ENCODE assay signal across 12 cellular contexts in the genomic region with DNA sequence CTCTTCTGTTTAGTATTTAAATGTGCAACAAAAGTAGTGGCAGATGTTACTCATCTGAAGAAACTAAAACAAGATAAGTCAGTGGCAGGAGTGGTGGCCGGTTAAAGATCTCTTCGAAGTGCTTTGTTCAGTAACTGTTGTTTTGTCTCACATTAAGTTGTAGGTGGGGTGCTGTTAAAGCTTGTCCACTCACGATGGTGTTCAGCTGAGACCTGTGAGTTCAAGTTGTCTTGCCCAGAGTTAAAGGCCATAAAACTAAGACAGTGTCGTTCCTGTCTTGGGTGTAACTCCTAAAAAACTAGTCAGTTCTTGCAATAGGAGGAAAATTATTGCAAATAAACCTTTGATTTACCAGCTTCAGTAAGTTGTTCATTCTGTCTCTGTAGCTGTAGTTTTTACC.
DNase-seq lines count a peak whose midpoint lies in the region; ATAC-seq and TF ChIP-seq lines count a peak whose summit lies in the region.
"Had no signal": no experiment of that assay in that cellular context is flagged by ENCODE, and none has a peak within 500 bp of the region (broad histone marks: within the 10 kb centered on the region; RNA-seq: fewer than 3 reads in every experiment).

No MANE protein-coding gene starts in this region.

- H3K27ac ChIP-seq in ACC112 (ENCODE audit: low read depth, low read length) = no peak overlapping the region

- TF ChIP-seq CTCF in epithelial cell of esophagus (IDR thresholded peaks at IDR 0.05; ENCODE audit: insufficient read depth, low read depth, low read length, missing control alignments) = no peak

- H3K4me1 ChIP-seq in ACC112 (ENCODE audit: control insufficient read depth, insufficient read depth, low read length, unreplicated experiment) (peaks cover 12% of the 10 kb centered on the region), neuron (ENCODE audit: insufficient read depth, low read length) (peaks cover 66% of the 10 kb centered on the region)

- no peaks in the 10 kb centered on the region for H3K27me3 ChIP-seq in ACC112 (ENCODE audit: insufficient read depth, low read length)
- no peaks in the 10 kb centered on the region for H3K27me3 ChIP-seq in neuron (ENCODE audit: insufficient read depth, low read length)

- DNase-seq in NCI-H345 treated with DMSO at 0.1 percent for 48 hours (lab: John Stamatoyannopoulos, UW; ENCODE audit: unreplicated experiment) = peak; percentile 34
- DNase-seq in epithelial cell of esophagus (ENCODE audit: low read depth) = peak; percentile 5
- DNase-seq in activated T-cell treated with anti-CD3 and anti-CD28 coated beads, Interleukin-2, amount 50 U/mL, for 48 hours = no peak
- no peak for DNase-seq in SIG-M5 treated with dmso at 0.1 percent for 504 hours (lab: John Stamatoyannopoulos, UW; ENCODE audit: unreplicated experiment)
- DNase-seq in globus pallidus (ENCODE audit: low spot score) = no peak
- DNase-seq: activated CD4-positive, alpha-beta T cell treated with anti-CD3 and anti-CD28 coated beads for 48 hours; MM.1S; natural killer cell; NK-92 treated with Interleukin-12 subunit alpha and Interleukin-12 subunit beta, amount 100 ng/mL, for 24 hours had no signal

- H3K36me3 ChIP-seq in ACC112 (ENCODE audit: insufficient read depth, low read length) = no peaks in the 10 kb centered on the region
- no peaks in the 10 kb centered on the region for H3K36me3 ChIP-seq in neuron (ENCODE audit: insufficient read depth, low read length)

- ATAC-seq in GM21360 (IDR thresholded peaks at IDR 0.05; ENCODE audit: unreplicated experiment) = no peak
- ATAC-seq: natural killer cell had no signal

- no peaks in the 10 kb centered on the region for H3K9me3 ChIP-seq in neuron (ENCODE audit: low read length)

- no peaks in the 10 kb centered on the region for H3K79me2 ChIP-seq in ACC112 (ENCODE audit: control insufficient read depth, insufficient read depth, low read length, unreplicated experiment)

- H3K4me3 ChIP-seq in ACC112 (ENCODE audit: low read depth, low read length) (no peak overlapping the region), epithelial cell of esophagus (ENCODE audit: low read length) (no peak overlapping the region), neuron (ENCODE audit: low read length) (peak overlapping the region; percentile 57)

- H2AFZ ChIP-seq in ACC112 (ENCODE audit: low read length, unreplicated experiment) (peak overlapping the region; percentile 47), neuron (ENCODE audit: low read depth, low read length) (peak overlapping the region; percentile 39)

Comparison
In these comparisons a context has a peak if more than half of its experiments do, and no peak if none do; other contexts are left out.
1. DNase-seq: peak in NCI-H345 treated with DMSO at 0.1 percent for 48 hours (single experiment) and epithelial cell of esophagus (single experiment); none in activated T-cell treated with anti-CD3 and anti-CD28 coated beads, Interleukin-2, amount 50 U/mL, for 48 hours (0 of 2), SIG-M5 treated with dmso at 0.1 percent for 504 hours (single experiment) and globus pallidus (single experiment).